ENCODE assay signal across 15 cellular contexts in genomic region chr21:45411810-45412206, GRCh38. TPM values are rescaled to one million over a fixed set of nuclear protein-coding genes. Genes with fewer than 3 reads are reported as not detected.
A peak's percentile ranks its signal among the peaks of the same experiment; 100 is the strongest.
DNase-seq lines count a peak whose midpoint lies in the region; ATAC-seq and TF ChIP-seq lines count a peak whose summit lies in the region.
"Had no signal": no experiment of that assay in that cellular context is flagged by ENCODE, and none has a peak within 500 bp of the region (broad histone marks: within the 10 kb centered on the region; RNA-seq: fewer than 3 reads in every experiment).

No MANE protein-coding gene starts in this region.

- peak overlapping the region in 9 of 10 donors; percentile 80 to 95 (median 87) for H3K27ac ChIP-seq in heart right ventricle
- H3K27ac ChIP-seq in left ventricle myocardium inferior (replicated peaks) = peak overlapping the region; percentile 96
- H3K27ac ChIP-seq in testis = peak overlapping the region in 1 of 2 donors; percentile 80
- H3K27ac ChIP-seq: A549; BLaER1 treated with 17β-estradiol and CSF1 and Interleukin-3, amounts not matched to agents 10 nM and 100 nM; KMS-11 had no signal

- no peaks in the 10 kb centered on the region for H3K36me3 Mint-ChIP-seq in Calu3 (ENCODE audit: insufficient read depth, unreplicated experiment)
- H3K36me3 Mint-ChIP-seq in effector memory CD8-positive, alpha-beta T cell (ENCODE audit: insufficient read depth) = no peaks in the 10 kb centered on the region

- DNase-seq in heart right ventricle = no peak
- no peak for DNase-seq in Right ventricle myocardium inferior (ENCODE audit: missing footprints)
- DNase-seq in left ventricle myocardium inferior = no peak
- DNase-seq in posterior vena cava (ENCODE audit: low spot score) = peak; percentile 48
- DNase-seq in Calu3 = no peak
- DNase-seq in effector memory CD8-positive, alpha-beta T cell = no peak
- no peak for DNase-seq in testis
- DNase-seq: GF-D8, NCI-H146, NCI-H2081, NCI-H748 treated with DMSO at 0.1 percent for 48 hours had no signal

- H3K27ac Mint-ChIP-seq in Calu3 (ENCODE audit: unreplicated experiment) = no peak overlapping the region
- H3K27ac Mint-ChIP-seq in effector memory CD8-positive, alpha-beta T cell = no peak overlapping the region

- TF ChIP-seq CTCF in heart right ventricle (IDR thresholded peaks at IDR 0.05) (no peak), left ventricle myocardium inferior (IDR thresholded peaks at IDR 0.05; ENCODE audit: borderline replicate concordance) (no peak), Calu3 (IDR thresholded peaks at IDR 0.05; ENCODE audit: unreplicated experiment) (no peak), testis (IDR thresholded peaks at IDR 0.05) (no peak)

- CTCF ChIA-PET in Calu3 (lab: Charles Lee) = interaction anchor here (0.7 kb wide), 1 partner anchor 16 kb away, joined by 6 read pairs; no protein-coding TSS in a partner anchor

- no TSS peak for BruUV-seq in Calu3 (replicated peaks; lab: Mats Ljungman, UMichigan)

- H3K4me3 Mint-ChIP-seq in Calu3 (ENCODE audit: low read depth, unreplicated experiment) = no peak overlapping the region
- no peak overlapping the region for H3K4me3 Mint-ChIP-seq in effector memory CD8-positive, alpha-beta T cell

- intact Hi-C loops in heart right ventricle (cut with DNase I) = no loop called here
- intact Hi-C loops in Right ventricle myocardium inferior (cut with DNase I) = no loop called here
- intact Hi-C loops in left ventricle myocardium inferior (cut with micrococcal nuclease) = no loop called here
- intact Hi-C loops in posterior vena cava (cut with DNase I) = no loop called here
- intact Hi-C loops in Calu3 (cut with micrococcal nuclease; ENCODE audit: unreplicated experiment) = no loop called here
- intact Hi-C loops in testis (cut with DNase I; ENCODE audit: low total_unique reads) = no loop called here

- H3K4me1 Mint-ChIP-seq in Calu3 (ENCODE audit: low read depth, unreplicated experiment) = peaks cover 18% of the 10 kb centered on the region
- no peaks in the 10 kb centered on the region for H3K4me1 Mint-ChIP-seq in effector memory CD8-positive, alpha-beta T cell (ENCODE audit: low read depth in 2 of 2)

- H3K36me3 ChIP-seq in heart right ventricle (peaks cover 0 to 24% (median 0%) of the 10 kb centered on the region in 9 donors), left ventricle myocardium inferior (no peaks in the 10 kb centered on the region), testis (ENCODE audit: low read depth, missing control alignments) (no peaks in the 10 kb centered on the region)
- H3K36me3 ChIP-seq: BLaER1 treated with 17β-estradiol and CSF1 and Interleukin-3, amounts not matched to agents 10 nM and 100 nM had no signal

- WGBS in heart right ventricle, 2 donors = 49 to 68% methylated on average over 18 of the region's 18 CpGs
- WGBS in testis, 2 donors = 75 to 80% methylated on average over 18 of the region's 18 CpGs

- H3K9me3 ChIP-seq in heart right ventricle = no peaks in the 10 kb centered on the region
- no peaks in the 10 kb centered on the region for H3K9me3 ChIP-seq in left ventricle myocardium inferior (replicated peaks)
- no peaks in the 10 kb centered on the region for H3K9me3 ChIP-seq in testis
- H3K9me3 ChIP-seq: A549; BLaER1 treated with 17β-estradiol and CSF1 and Interleukin-3, amounts not matched to agents 10 nM and 100 nM had no signal

- no peaks in the 10 kb centered on the region for H3K9me3 Mint-ChIP-seq in Calu3 (ENCODE audit: low read depth, unreplicated experiment)
- H3K9me3 Mint-ChIP-seq in effector memory CD8-positive, alpha-beta T cell = no peaks in the 10 kb centered on the region

- no peak for TF ChIP-seq POLR2A in testis (IDR thresholded peaks at IDR 0.05)

- no peaks in the 10 kb centered on the region for H3K27me3 Mint-ChIP-seq in Calu3 (ENCODE audit: unreplicated experiment)
- peaks cover 22 to 85% of the 10 kb centered on the region in 2 donors for H3K27me3 Mint-ChIP-seq in effector memory CD8-positive, alpha-beta T cell

- no peak for ATAC-seq in heart right ventricle
- ATAC-seq in Right ventricle myocardium inferior = no peak
- ATAC-seq in HG03159 (IDR thresholded peaks at IDR 0.05; ENCODE audit: unreplicated experiment) = no peak
- no peak for ATAC-seq in effector memory CD8-positive, alpha-beta T cell (replicated peaks)
- ATAC-seq: A549 had no signal

- H3K4me3 ChIP-seq in heart right ventricle (no peak overlapping the region), left ventricle myocardium inferior (no peak overlapping the region), testis (no peak overlapping the region)
- H3K4me3 ChIP-seq: A549; BLaER1 treated with 17β-estradiol and CSF1 and Interleukin-3, amounts not matched to agents 10 nM and 100 nM had no signal

- H3K4me1 ChIP-seq in heart right ventricle (peaks cover 37 to 91% (median 58%) of the 10 kb centered on the region in 9 donors), left ventricle myocardium inferior (peaks cover 90% of the 10 kb centered on the region), testis (peaks cover 48% of the 10 kb centered on the region)

- H3K27me3 ChIP-seq in heart right ventricle (peaks cover 0 to 13% (median 0%) of the 10 kb centered on the region in 7 donors), left ventricle myocardium inferior (ENCODE audit: low read depth) (no peaks in the 10 kb centered on the region), testis (no peaks in the 10 kb centered on the region)

RNA-seq across cellular contexts. Expression of gene COL18A1, which starts 6.8 kb away (rescaled TPM):
- total RNA-seq in heart right ventricle (10 to 100 TPM; 33.7 to 87.1 (median 48.8) TPM), Right ventricle myocardium inferior (51.6 TPM), left ventricle myocardium inferior (66.5 TPM), posterior vena cava (100 to 1,000 TPM; 117 to 133 TPM), Calu3 (2022) (54.5 and 82.9 TPM in 2 replicates), testis (100 to 1,000 TPM; 111 to 165 TPM)
- polyA plus RNA-seq in heart right ventricle (10 to 100 TPM; 63.1 to 70.6 TPM), testis (ENCODE audit: insufficient read depth, low read depth, low replicate concordance) (53.2 TPM)
